Comparison of ENCODE assay signal across 8 cellular contexts in genomic region chr3:173411288-173412064, GRCh38. TPM values are rescaled to one million over a fixed set of nuclear protein-coding genes. Genes with fewer than 3 reads are reported as not detected.
DNase-seq lines count a peak whose midpoint lies in the region; ATAC-seq and TF ChIP-seq lines count a peak whose summit lies in the region.

No MANE protein-coding gene starts in this region.

- no peaks in the 10 kb centered on the region for H3K27me3 ChIP-seq in heart left ventricle

- H3K27ac ChIP-seq in heart left ventricle = peak overlapping the region in 4 of 12 donors; percentile 2 to 44 (median 18)
- peak overlapping the region; percentile 74 for H3K27ac ChIP-seq in substantia nigra (ENCODE audit: low read depth, low read length, poor library complexity, severe bottlenecking)

- no peak for TF ChIP-seq POLR2A in heart left ventricle (IDR thresholded peaks at IDR 0.05)

- CTCF ChIA-PET in activated CD8-positive, alpha-beta memory T cell treated with anti-CD3 and anti-CD28 coated beads, Interleukin-2, amount 10 ng/mL, durations not matched to agents 7 days and 5 days (lab: Charles Lee) = no interaction called here

- H3K4me3 Mint-ChIP-seq in activated CD8-positive, alpha-beta memory T cell treated with anti-CD3 and anti-CD28 coated beads, Interleukin-2, amount 10 ng/mL, durations not matched to agents 7 days and 5 days = no peak overlapping the region

- no peaks in the 10 kb centered on the region for H3K36me3 ChIP-seq in heart left ventricle

- peak; percentile 57 for DNase-seq in COR-L47 (lab: John Stamatoyannopoulos, UW)
- DNase-seq in HT1080 (ENCODE audit: low read depth) = peak; percentile 67
- DNase-seq in SW480 (ENCODE audit: low spot score) = peak; percentile 27
- peak in 1 of 5 donors; percentile 20 for DNase-seq in heart left ventricle
- DNase-seq in substantia nigra (lab: John Stamatoyannopoulos, UW) = peak in 18 of 49 donors; percentile 0 to 58 (median 25)
- DNase-seq in activated CD8-positive, alpha-beta memory T cell treated with anti-CD3 and anti-CD28 coated beads, Interleukin-2, amount 10 ng/mL, durations not matched to agents 7 days and 5 days = no peak

- no peaks in the 10 kb centered on the region for H3K27me3 Mint-ChIP-seq in activated CD8-positive, alpha-beta memory T cell treated with anti-CD3 and anti-CD28 coated beads, Interleukin-2, amount 10 ng/mL, durations not matched to agents 7 days and 5 days

- H3K27ac Mint-ChIP-seq in activated CD8-positive, alpha-beta memory T cell treated with anti-CD3 and anti-CD28 coated beads, Interleukin-2, amount 10 ng/mL, durations not matched to agents 7 days and 5 days = no peak overlapping the region

- H3K4me3 ChIP-seq in heart left ventricle = peak overlapping the region in 8 of 12 donors; percentile 6 to 43 (median 32)

- TF ChIP-seq CTCF in heart left ventricle (IDR thresholded peaks at IDR 0.05) = peak; percentile 20 to 60 (median 50)

- H3K9me3 ChIP-seq in heart left ventricle = no peaks in the 10 kb centered on the region

- no peaks in the 10 kb centered on the region for H3K4me1 Mint-ChIP-seq in activated CD8-positive, alpha-beta memory T cell treated with anti-CD3 and anti-CD28 coated beads, Interleukin-2, amount 10 ng/mL, durations not matched to agents 7 days and 5 days

- H3K9me3 Mint-ChIP-seq in activated CD8-positive, alpha-beta memory T cell treated with anti-CD3 and anti-CD28 coated beads, Interleukin-2, amount 10 ng/mL, durations not matched to agents 7 days and 5 days (ENCODE audit: low read depth) = no peaks in the 10 kb centered on the region

- H3K4me1 ChIP-seq in heart left ventricle = peaks cover 0 to 15% (median 7%) of the 10 kb centered on the region in 12 donors

- no peaks in the 10 kb centered on the region for H3K36me3 Mint-ChIP-seq in activated CD8-positive, alpha-beta memory T cell treated with anti-CD3 and anti-CD28 coated beads, Interleukin-2, amount 10 ng/mL, durations not matched to agents 7 days and 5 days

- 26 to 36% (median 33%) methylated on average over 5 of the region's 5 CpGs for WGBS in heart left ventricle, 4 donors

- ATAC-seq in heart left ventricle (peak; percentile 49 to 85 (median 63)), HG03571 (IDR thresholded peaks at IDR 0.05; ENCODE audit: unreplicated experiment) (no peak), HG03025 (IDR thresholded peaks at IDR 0.05; ENCODE audit: low FRiP score, unreplicated experiment) (no peak)
- no peak for ATAC-seq in activated CD8-positive, alpha-beta memory T cell treated with anti-CD3 and anti-CD28 coated beads, Interleukin-2, amount 10 ng/mL, durations not matched to agents 7 days and 5 days

- intact Hi-C loops in heart left ventricle (cut with DNase I) = loop anchor here in 9 of 10 donors (1.0 to 5.0 kb wide), 3 partner anchors 141 to 142 kb away; no protein-coding TSS in a partner anchor

RNA-seq across cellular contexts. Expression of gene NLGN1, which starts 13.9 kb away (rescaled TPM):
- total RNA-seq in HT1080 (2014; rRNA removed; shearing (Covaris generic)) = 1.6 and 3.1 TPM in 2 replicates
- polyA plus RNA-seq in HT1080 (2015; cell fraction: cytosol; rRNA removed) = 0.86 and 1.3 TPM in 2 replicates
- 0.87 and 0.99 TPM in 2 replicates for polyA plus RNA-seq in HT1080 (2015; cell fraction: nucleus; rRNA removed)
- total RNA-seq in heart left ventricle = 10 to 100 TPM in 8 of 9 donors, 1 to 10 TPM in 1; 8.3 to 27.6 (median 17.0) TPM
- polyA plus RNA-seq in heart left ventricle = 1 to 10 TPM; 1.8 to 4.7 TPM
- total RNA-seq in activated CD8-positive, alpha-beta memory T cell treated with anti-CD3 and anti-CD28 coated beads, Interleukin-2, amount 10 ng/mL, durations not matched to agents 7 days and 5 days = not detected

Comparison
In these comparisons a context has a peak if more than half of its experiments do, and no peak if none do; other contexts are left out.
1. ATAC-seq: peak in heart left ventricle (4 of 4); none in HG03571 (single experiment), activated CD8-positive, alpha-beta memory T cell treated with anti-CD3 and anti-CD28 coated beads, Interleukin-2, amount 10 ng/mL, durations not matched to agents 7 days and 5 days (single experiment) and HG03025 (single experiment).